ENCODE assay signal across 1 cellular context in the genomic region with DNA sequence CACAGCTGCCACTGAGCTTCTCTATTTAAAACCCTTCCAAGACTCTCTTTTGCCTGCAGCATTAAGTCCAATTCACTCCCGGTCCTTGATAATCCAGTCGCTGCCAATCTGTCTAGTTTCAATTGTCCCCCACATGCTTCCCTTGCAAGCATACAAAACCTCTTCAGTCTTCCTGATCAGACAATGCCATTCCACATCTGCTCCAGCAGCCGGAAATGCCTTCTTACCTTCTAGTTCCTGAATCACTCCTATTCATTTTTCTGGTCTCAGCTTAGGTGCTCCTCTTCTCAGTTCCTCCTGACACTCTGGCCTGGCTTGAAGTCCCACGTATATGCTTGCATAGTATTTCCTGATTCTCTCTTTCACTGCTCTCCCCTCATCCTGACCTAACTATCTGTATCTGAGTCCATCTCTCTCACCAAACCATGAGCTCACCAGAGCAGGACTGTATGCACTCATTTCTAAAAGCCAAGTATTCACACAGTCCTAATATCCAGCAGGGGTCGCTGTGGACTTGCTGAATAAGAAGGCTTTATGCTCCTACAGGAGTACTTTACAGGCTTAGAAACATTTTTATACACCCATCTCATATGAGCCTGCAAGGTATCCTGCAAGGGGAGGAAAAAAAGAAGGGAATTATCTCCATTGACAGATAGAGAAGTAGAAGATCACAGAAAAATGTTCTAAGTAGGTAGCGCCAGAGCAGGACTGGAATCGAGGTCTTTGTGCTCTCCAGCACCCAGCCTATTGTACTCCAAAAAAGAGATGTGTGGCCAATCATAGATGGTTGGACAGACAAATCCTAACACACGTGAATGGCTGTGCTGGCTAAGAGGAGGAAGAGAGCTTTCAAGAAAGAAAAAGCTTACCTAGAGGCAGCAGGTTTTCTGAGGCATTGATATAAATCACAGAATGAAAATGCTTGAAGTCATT.
TF ChIP-seq lines count a peak whose summit lies in the region.

No MANE protein-coding gene starts in this region.

TF ChIP-seq in K562, 482 proteins besides CTCF, POLR2A, EP300 and RAD21 (continued from another document):
- TF ChIP-seq ID3 (CRISPR knock-in tag; IDR thresholded peaks at IDR 0.05) (no peak), ID3 (tag; IDR thresholded peaks at IDR 0.05) (no peak), CLOCK (CRISPR knock-in tag; IDR thresholded peaks at IDR 0.05; ENCODE audit: borderline replicate concordance) (no peak), SLC30A9 (CRISPR knock-in tag; IDR thresholded peaks at IDR 0.05) (no peak), ZNF766 (CRISPR knock-in tag; conservative IDR thresholded peaks at IDR 0.05) (no peak), DIDO1 (tag; IDR thresholded peaks at IDR 0.05; ENCODE audit: low read depth) (no peak), EP400 (IDR thresholded peaks at IDR 0.05) (no peak), ELF4 (CRISPR knock-in tag; IDR thresholded peaks at IDR 0.05) (no peak), CTBP1 (IDR thresholded peaks at IDR 0.05; ENCODE audit: borderline replicate concordance) (no peak), MIER1 (IDR thresholded peaks at IDR 0.05; ENCODE audit: low read depth) (no peak), HNRNPH1 (optimal IDR thresholded peaks at IDR 0.05; ENCODE audit: low read depth, low read length) (no peak), PYGO2 (tag; IDR thresholded peaks at IDR 0.05) (no peak)
- TF ChIP-seq, protein P1, sequence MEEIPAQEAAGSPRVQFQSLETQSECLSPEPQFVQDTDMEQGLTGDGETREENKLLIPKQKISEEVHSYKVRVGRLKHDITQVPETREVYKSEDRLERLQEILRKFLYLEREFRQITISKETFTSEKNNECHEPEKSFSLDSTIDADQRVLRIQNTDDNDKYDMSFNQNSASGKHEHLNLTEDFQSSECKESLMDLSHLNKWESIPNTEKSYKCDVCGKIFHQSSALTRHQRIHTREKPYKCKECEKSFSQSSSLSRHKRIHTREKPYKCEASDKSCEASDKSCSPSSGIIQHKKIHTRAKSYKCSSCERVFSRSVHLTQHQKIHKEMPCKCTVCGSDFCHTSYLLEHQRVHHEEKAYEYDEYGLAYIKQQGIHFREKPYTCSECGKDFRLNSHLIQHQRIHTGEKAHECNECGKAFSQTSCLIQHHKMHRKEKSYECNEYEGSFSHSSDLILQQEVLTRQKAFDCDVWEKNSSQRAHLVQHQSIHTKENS (CRISPR knock-in tag; IDR thresholded peaks at IDR 0.05): no peak
- TF ChIP-seq, protein P2, sequence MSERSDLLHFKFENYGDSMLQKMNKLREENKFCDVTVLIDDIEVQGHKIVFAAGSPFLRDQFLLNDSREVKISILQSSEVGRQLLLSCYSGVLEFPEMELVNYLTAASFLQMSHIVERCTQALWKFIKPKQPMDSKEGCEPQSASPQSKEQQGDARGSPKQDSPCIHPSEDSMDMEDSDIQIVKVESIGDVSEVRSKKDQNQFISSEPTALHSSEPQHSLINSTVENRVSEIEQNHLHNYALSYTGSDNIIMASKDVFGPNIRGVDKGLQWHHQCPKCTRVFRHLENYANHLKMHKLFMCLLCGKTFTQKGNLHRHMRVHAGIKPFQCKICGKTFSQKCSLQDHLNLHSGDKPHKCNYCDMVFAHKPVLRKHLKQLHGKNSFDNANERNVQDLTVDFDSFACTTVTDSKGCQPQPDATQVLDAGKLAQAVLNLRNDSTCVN (CRISPR knock-in tag; IDR thresholded peaks at IDR 0.05): no peak
